In the genomic region with DNA sequence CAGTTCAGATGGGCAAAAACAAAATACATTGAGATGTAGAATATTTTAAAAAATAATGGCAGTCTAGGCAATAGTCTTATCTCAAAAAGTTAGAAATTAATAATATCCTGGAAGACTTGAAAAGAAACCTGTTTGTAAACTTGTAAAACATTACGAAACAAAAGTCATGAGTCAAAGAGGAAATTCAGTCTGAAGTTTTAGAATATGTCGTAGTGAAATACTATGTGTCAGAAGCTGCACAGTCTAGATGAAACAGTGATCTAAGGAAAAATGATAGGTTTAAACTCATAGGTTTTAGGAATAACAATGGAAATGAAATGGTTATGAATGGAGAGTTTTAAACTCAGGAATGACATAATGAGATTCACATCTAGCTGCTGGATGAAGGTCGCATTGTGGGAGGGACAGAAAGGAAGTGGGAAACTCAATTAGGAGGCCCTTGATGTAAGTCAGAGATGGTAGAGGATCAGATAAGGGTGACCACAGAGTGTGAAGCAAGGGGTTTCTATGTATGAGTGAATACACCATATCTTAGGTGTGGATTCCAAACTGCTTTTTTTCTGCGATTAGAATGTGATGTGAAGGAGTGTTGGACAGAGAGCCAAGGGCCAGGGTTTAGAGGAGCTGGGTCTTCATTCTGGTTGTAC, we compare ENCODE assay signal across 15 cellular contexts. TPM values are rescaled to one million over a fixed set of nuclear protein-coding genes. Genes with fewer than 3 reads are reported as not detected.
DNase-seq lines count a peak whose midpoint lies in the region; ATAC-seq and TF ChIP-seq lines count a peak whose summit lies in the region.
"Had no signal": no experiment of that assay in that cellular context is flagged by ENCODE, and none has a peak within 500 bp of the region (broad histone marks: within the 10 kb centered on the region; RNA-seq: fewer than 3 reads in every experiment).

No MANE protein-coding gene starts in this region.

- peaks cover 75% of the 10 kb centered on the region for H3K36me3 Mint-ChIP-seq in activated CD4-positive, alpha-beta T cell treated with anti-CD3 and anti-CD28 coated beads, Interleukin-2, amount 10 ng/mL, durations not matched to agents 7 days and 5 days (ENCODE audit: low read depth)
- peaks cover 34% of the 10 kb centered on the region for H3K36me3 Mint-ChIP-seq in activated naive CD8-positive, alpha-beta T cell treated with anti-CD3 and anti-CD28 coated beads, Interleukin-2, amount 10 ng/mL, durations not matched to agents 7 days and 5 days
- peaks cover 74% of the 10 kb centered on the region for H3K36me3 Mint-ChIP-seq in stimulated activated effector memory CD8-positive, alpha-beta T cell treated with anti-CD3 and anti-CD28 coated beads, Interleukin-12 subunit alpha, Interleukin-12 subunit beta, amount 100 ng/mL, for 72 hours

- intact Hi-C loops in PC-3 (cut with micrococcal nuclease), result loop anchor here (10.0 kb wide), 1 partner anchor 158 kb away; the partner anchor contains the start of gene KIF16B

- peaks cover 69% of the 10 kb centered on the region for H3K79me2 ChIP-seq in PC-3 (ENCODE audit: low read length)

- H3K27me3 ChIP-seq in PC-3 (ENCODE audit: low read length), result no peaks in the 10 kb centered on the region

- no peaks in the 10 kb centered on the region for H3K9me3 ChIP-seq in PC-3 (ENCODE audit: low read length)
- H3K9me3 ChIP-seq: left ventricle myocardium inferior had no signal

- H3K27me3 Mint-ChIP-seq in activated CD4-positive, alpha-beta T cell treated with anti-CD3 and anti-CD28 coated beads, Interleukin-2, amount 10 ng/mL, durations not matched to agents 7 days and 5 days, result peaks cover 3% of the 10 kb centered on the region
- H3K27me3 Mint-ChIP-seq in activated naive CD8-positive, alpha-beta T cell treated with anti-CD3 and anti-CD28 coated beads, Interleukin-2, amount 10 ng/mL, durations not matched to agents 7 days and 5 days, result peaks cover 1% of the 10 kb centered on the region

- CTCF ChIA-PET in activated CD4-positive, alpha-beta T cell treated with anti-CD3 and anti-CD28 coated beads, Interleukin-2, amount 10 ng/mL, durations not matched to agents 7 days and 5 days (lab: Charles Lee), result interaction anchor here (0.6 to 0.9 kb wide), 2 partner anchors 11 to 219 kb away, joined by 3 to 4 read pairs; no protein-coding TSS in a partner anchor
- CTCF ChIA-PET in PC-3 (lab: Charles Lee), result no interaction called here

- ATAC-seq in PC-3, result no peak
- peak; percentile 24 for ATAC-seq in activated naive CD8-positive, alpha-beta T cell treated with anti-CD3 and anti-CD28 coated beads, Interleukin-2, amount 10 ng/mL, durations not matched to agents 7 days and 5 days (ENCODE audit: low read depth)
- peak; percentile 88 for ATAC-seq in stimulated activated effector memory CD8-positive, alpha-beta T cell treated with anti-CD3 and anti-CD28 coated beads, Interleukin-12 subunit alpha, Interleukin-12 subunit beta, amount 100 ng/mL, for 72 hours

- H3K36me3 ChIP-seq in PC-3 (ENCODE audit: low read depth, low read length), result peaks cover 58% of the 10 kb centered on the region

- H2AFZ ChIP-seq in PC-3 (ENCODE audit: low read length), result no peak overlapping the region

- H3K4me3 Mint-ChIP-seq in activated CD4-positive, alpha-beta T cell treated with anti-CD3 and anti-CD28 coated beads, Interleukin-2, amount 10 ng/mL, durations not matched to agents 7 days and 5 days, result peak overlapping the region; percentile 18
- H3K4me3 Mint-ChIP-seq in activated naive CD8-positive, alpha-beta T cell treated with anti-CD3 and anti-CD28 coated beads, Interleukin-2, amount 10 ng/mL, durations not matched to agents 7 days and 5 days, result peak overlapping the region; percentile 19
- peak overlapping the region; percentile 33 for H3K4me3 Mint-ChIP-seq in stimulated activated effector memory CD8-positive, alpha-beta T cell treated with anti-CD3 and anti-CD28 coated beads, Interleukin-12 subunit alpha, Interleukin-12 subunit beta, amount 100 ng/mL, for 72 hours

- H3K4me1 Mint-ChIP-seq in activated CD4-positive, alpha-beta T cell treated with anti-CD3 and anti-CD28 coated beads, Interleukin-2, amount 10 ng/mL, durations not matched to agents 7 days and 5 days, result peaks cover 65% of the 10 kb centered on the region
- peaks cover 36% of the 10 kb centered on the region for H3K4me1 Mint-ChIP-seq in activated naive CD8-positive, alpha-beta T cell treated with anti-CD3 and anti-CD28 coated beads, Interleukin-2, amount 10 ng/mL, durations not matched to agents 7 days and 5 days
- peaks cover 69% of the 10 kb centered on the region for H3K4me1 Mint-ChIP-seq in stimulated activated effector memory CD8-positive, alpha-beta T cell treated with anti-CD3 and anti-CD28 coated beads, Interleukin-12 subunit alpha, Interleukin-12 subunit beta, amount 100 ng/mL, for 72 hours

- H3K9me3 Mint-ChIP-seq in activated CD4-positive, alpha-beta T cell treated with anti-CD3 and anti-CD28 coated beads, Interleukin-2, amount 10 ng/mL, durations not matched to agents 7 days and 5 days, result peaks cover 7% of the 10 kb centered on the region
- peaks cover 3% of the 10 kb centered on the region for H3K9me3 Mint-ChIP-seq in activated naive CD8-positive, alpha-beta T cell treated with anti-CD3 and anti-CD28 coated beads, Interleukin-2, amount 10 ng/mL, durations not matched to agents 7 days and 5 days
- H3K9me3 Mint-ChIP-seq in stimulated activated effector memory CD8-positive, alpha-beta T cell treated with anti-CD3 and anti-CD28 coated beads, Interleukin-12 subunit alpha, Interleukin-12 subunit beta, amount 100 ng/mL, for 72 hours, result peaks cover 4% of the 10 kb centered on the region

- POLR2A ChIA-PET in activated CD4-positive, alpha-beta T cell treated with anti-CD3 and anti-CD28 coated beads, Interleukin-2, amount 10 ng/mL, durations not matched to agents 7 days and 5 days (lab: Charles Lee), result no interaction called here
- POLR2A ChIA-PET in PC-3 (lab: Charles Lee; ENCODE audit: unreplicated experiment), result no interaction called here
- POLR2A ChIA-PET in activated naive CD8-positive, alpha-beta T cell treated with anti-CD3 and anti-CD28 coated beads, Interleukin-2, amount 10 ng/mL, durations not matched to agents 7 days and 5 days (lab: Charles Lee), result no interaction called here

- H3K4me1 ChIP-seq in PC-3 (ENCODE audit: insufficient read depth, low read length), result peaks cover 15% of the 10 kb centered on the region

- peak; percentile 37 for DNase-seq in activated CD4-positive, alpha-beta T cell treated with anti-CD3 and anti-CD28 coated beads, Interleukin-2, amount 10 ng/mL, durations not matched to agents 7 days and 5 days
- DNase-seq in activated CD4-positive, alpha-beta T cell treated with anti-CD3 and anti-CD28 coated beads, Interleukin-2, amount 50 U/mL, for 4 hours, result no peak
- DNase-seq in PC-3 (peak; percentile 12), NCI-H1105 treated with DMSO at 0.1 percent for 48 hours (lab: John Stamatoyannopoulos, UW) (no peak), HPDE6-E6E7 (ENCODE audit: extremely low spot score) (no peak), amygdala (lab: John Stamatoyannopoulos, UW) (no peak)
- DNase-seq in activated naive CD8-positive, alpha-beta T cell treated with anti-CD3 and anti-CD28 coated beads, Interleukin-2, amount 10 ng/mL, durations not matched to agents 7 days and 5 days, result no peak
- DNase-seq in stimulated activated effector memory CD8-positive, alpha-beta T cell treated with anti-CD3 and anti-CD28 coated beads, Interleukin-12 subunit alpha, Interleukin-12 subunit beta, amount 100 ng/mL, for 72 hours (ENCODE audit: low spot score in 2 of 2), result peak in 1 of 2 donors; percentile 4
- DNase-seq: ACHN; anterior cingulate cortex; effector CD4-positive, alpha-beta T cell; KG1; left ventricle myocardium inferior; SHP77 had no signal

- no peak for TF ChIP-seq CTCF in PC-3 (conservative IDR thresholded peaks at IDR 0.05; ENCODE audit: low read depth, low read length)

- no peak overlapping the region for H3K4me2 ChIP-seq in PC-3 (ENCODE audit: low read length)

- H3K27ac Mint-ChIP-seq in activated CD4-positive, alpha-beta T cell treated with anti-CD3 and anti-CD28 coated beads, Interleukin-2, amount 10 ng/mL, durations not matched to agents 7 days and 5 days, result peak overlapping the region; percentile 81
- peak overlapping the region; percentile 61 for H3K27ac Mint-ChIP-seq in activated naive CD8-positive, alpha-beta T cell treated with anti-CD3 and anti-CD28 coated beads, Interleukin-2, amount 10 ng/mL, durations not matched to agents 7 days and 5 days
- H3K27ac Mint-ChIP-seq in stimulated activated effector memory CD8-positive, alpha-beta T cell treated with anti-CD3 and anti-CD28 coated beads, Interleukin-12 subunit alpha, Interleukin-12 subunit beta, amount 100 ng/mL, for 72 hours, result peak overlapping the region; percentile 44

- H3K27ac ChIP-seq in PC-3 (ENCODE audit: low read length), result no peak overlapping the region
- H3K27ac ChIP-seq: left ventricle myocardium inferior, skin epidermis had no signal

- no peak overlapping the region for H3K4me3 ChIP-seq in PC-3 (ENCODE audit: low read length)
- H3K4me3 ChIP-seq: left ventricle myocardium inferior, skin epidermis had no signal

- H3K9me2 ChIP-seq in PC-3 (replicated peaks; ENCODE audit: low read length), result no peaks in the 10 kb centered on the region

- H3F3A ChIP-seq in PC-3 (ENCODE audit: low read length, unreplicated experiment), result no peaks in the 10 kb centered on the region

- H3K9ac ChIP-seq in PC-3 (ENCODE audit: low read length), result no peak overlapping the region

- BruUV-seq in PC-3 (replicated peaks; lab: Mats Ljungman, UMichigan), result no TSS peak

- peaks cover 25% of the 10 kb centered on the region for H4K20me1 ChIP-seq in PC-3 (ENCODE audit: low read length)

RNA-seq across cellular contexts. Expression of gene SNRPB2, which starts 2.8 kb away (rescaled TPM):
- total RNA-seq in activated CD4-positive, alpha-beta T cell treated with anti-CD3 and anti-CD28 coated beads, Interleukin-2, amount 10 ng/mL, durations not matched to agents 7 days and 5 days, result 100 to 1,000 TPM in 1 of 2 experiments, 10 to 100 TPM in 1; 88.7 to 110 TPM
- total RNA-seq in PC-3 (2014; rRNA removed), result 76.8 and 89.7 TPM in 2 replicates
- 10 to 100 TPM; 67.3 to 73.0 TPM for total RNA-seq in activated naive CD8-positive, alpha-beta T cell treated with anti-CD3 and anti-CD28 coated beads, Interleukin-2, amount 10 ng/mL, durations not matched to agents 7 days and 5 days

RNA-seq across cellular contexts. Expression of gene OTOR, which starts 15.5 kb away (rescaled TPM):
- total RNA-seq in activated CD4-positive, alpha-beta T cell treated with anti-CD3 and anti-CD28 coated beads, Interleukin-2, amount 10 ng/mL, durations not matched to agents 7 days and 5 days, result not detected
- not detected in 2 replicates for total RNA-seq in PC-3 (2014; rRNA removed)
- total RNA-seq in activated naive CD8-positive, alpha-beta T cell treated with anti-CD3 and anti-CD28 coated beads, Interleukin-2, amount 10 ng/mL, durations not matched to agents 7 days and 5 days, result not detected
- total RNA-seq: left ventricle myocardium inferior had no signal

Comparison
In these comparisons a context has a peak if more than half of its experiments do, and no peak if none do; other contexts are left out.
1. DNase-seq: peak in activated CD4-positive, alpha-beta T cell treated with anti-CD3 and anti-CD28 coated beads, Interleukin-2, amount 10 ng/mL, durations not matched to agents 7 days and 5 days (single experiment) and PC-3 (single experiment); none in activated CD4-positive, alpha-beta T cell treated with anti-CD3 and anti-CD28 coated beads, Interleukin-2, amount 50 U/mL, for 4 hours (0 of 2), activated naive CD8-positive, alpha-beta T cell treated with anti-CD3 and anti-CD28 coated beads, Interleukin-2, amount 10 ng/mL, durations not matched to agents 7 days and 5 days (single experiment), NCI-H1105 treated with DMSO at 0.1 percent for 48 hours (single experiment), HPDE6-E6E7 (single experiment) and amygdala (0 of 56).
2. Peak in every context shown above with its lines, with median percentiles within 50 percentile points of each other: H3K27ac Mint-ChIP-seq and H3K4me3 Mint-ChIP-seq.